In genomic region chr10:34183397-34183796, GRCh38 we compare ENCODE assay signal across 29 cellular contexts.
"Had no signal": no experiment of that assay in that cellular context is flagged by ENCODE, and none has a peak within 500 bp of the region (broad histone marks: within the 10 kb centered on the region; RNA-seq: fewer than 3 reads in every experiment).

No MANE protein-coding gene starts in this region.

- H3K36me3 Mint-ChIP-seq: activated naive CD4-positive, alpha-beta T cell treated with anti-CD3 and anti-CD28 coated beads, Interleukin-2, amount 10 ng/mL, durations not matched to agents 7 days and 5 days; activated naive CD8-positive, alpha-beta T cell treated with anti-CD3 and anti-CD28 coated beads, Interleukin-2, amount 10 ng/mL, durations not matched to agents 7 days and 5 days; brain; stimulated activated memory B cell treated with anti-CD40 and anti-IgM and Interleukin-4, amounts not matched to agents 10 μg/mL and 1 μg/mL and 100 μg/mL, for 72 hours had no signal

- H3K36me3 ChIP-seq: ascending aorta, cardiac muscle cell, colonic mucosa, gastrocnemius medialis, left lung, lower lobe of right lung, right atrium auricular region, upper lobe of left lung, vagina had no signal

- H3K4me3 Mint-ChIP-seq: activated naive CD4-positive, alpha-beta T cell treated with anti-CD3 and anti-CD28 coated beads, Interleukin-2, amount 10 ng/mL, durations not matched to agents 7 days and 5 days; activated naive CD8-positive, alpha-beta T cell treated with anti-CD3 and anti-CD28 coated beads, Interleukin-2, amount 10 ng/mL, durations not matched to agents 7 days and 5 days; stimulated activated memory B cell treated with anti-CD40 and anti-IgM and Interleukin-4, amounts not matched to agents 10 μg/mL and 1 μg/mL and 100 μg/mL, for 72 hours; stimulated activated naive CD8-positive, alpha-beta T cell treated with anti-CD3 and anti-CD28 coated beads, Interleukin-15, amount 100 ng/mL, for 72 hours had no signal

- H3K27me3 ChIP-seq: ascending aorta, cardiac muscle cell, colonic mucosa, gastrocnemius medialis, hepatocyte, left lung, right atrium auricular region, upper lobe of left lung, vagina had no signal

- H3K27me3 Mint-ChIP-seq: activated naive CD8-positive, alpha-beta T cell treated with anti-CD3 and anti-CD28 coated beads, Interleukin-2, amount 10 ng/mL, durations not matched to agents 7 days and 5 days; stimulated activated memory B cell treated with anti-CD40 and anti-IgM and Interleukin-4, amounts not matched to agents 10 μg/mL and 1 μg/mL and 100 μg/mL, for 72 hours had no signal

- H3K4me1 Mint-ChIP-seq: activated naive CD4-positive, alpha-beta T cell treated with anti-CD3 and anti-CD28 coated beads, Interleukin-2, amount 10 ng/mL, durations not matched to agents 7 days and 5 days; activated naive CD8-positive, alpha-beta T cell treated with anti-CD3 and anti-CD28 coated beads, Interleukin-2, amount 10 ng/mL, durations not matched to agents 7 days and 5 days; stimulated activated memory B cell treated with anti-CD40 and anti-IgM and Interleukin-4, amounts not matched to agents 10 μg/mL and 1 μg/mL and 100 μg/mL, for 72 hours; stimulated activated naive CD8-positive, alpha-beta T cell treated with anti-CD3 and anti-CD28 coated beads, Interleukin-15, amount 100 ng/mL, for 72 hours had no signal

- H3K4me1 ChIP-seq: colonic mucosa, parathyroid adenoma, vagina had no signal

- H3K9me3 Mint-ChIP-seq: activated naive CD4-positive, alpha-beta T cell treated with anti-CD3 and anti-CD28 coated beads, Interleukin-2, amount 10 ng/mL, durations not matched to agents 7 days and 5 days; activated naive CD8-positive, alpha-beta T cell treated with anti-CD3 and anti-CD28 coated beads, Interleukin-2, amount 10 ng/mL, durations not matched to agents 7 days and 5 days; stimulated activated memory B cell treated with anti-CD40 and anti-IgM and Interleukin-4, amounts not matched to agents 10 μg/mL and 1 μg/mL and 100 μg/mL, for 72 hours; stimulated activated naive CD8-positive, alpha-beta T cell treated with anti-CD3 and anti-CD28 coated beads, Interleukin-15, amount 100 ng/mL, for 72 hours had no signal

- H3K4me3 ChIP-seq: ascending aorta, cardiac muscle cell, colonic mucosa, gastrocnemius medialis, hepatocyte, left lung, lower lobe of right lung, right atrium auricular region, smooth muscle cell, upper lobe of left lung, vagina had no signal

- H3K9ac ChIP-seq: parathyroid adenoma had no signal

- ATAC-seq: gastrocnemius medialis; left lung; lower lobe of right lung; stimulated activated memory B cell treated with anti-CD40 and anti-IgM and Interleukin-4, amounts not matched to agents 10 μg/mL and 1 μg/mL and 100 μg/mL, for 72 hours; stimulated activated naive CD8-positive, alpha-beta T cell treated with anti-CD3 and anti-CD28 coated beads, Interleukin-15, amount 100 ng/mL, for 72 hours had no signal

- H3K27ac Mint-ChIP-seq: activated naive CD4-positive, alpha-beta T cell treated with anti-CD3 and anti-CD28 coated beads, Interleukin-2, amount 10 ng/mL, durations not matched to agents 7 days and 5 days; activated naive CD8-positive, alpha-beta T cell treated with anti-CD3 and anti-CD28 coated beads, Interleukin-2, amount 10 ng/mL, durations not matched to agents 7 days and 5 days; stimulated activated memory B cell treated with anti-CD40 and anti-IgM and Interleukin-4, amounts not matched to agents 10 μg/mL and 1 μg/mL and 100 μg/mL, for 72 hours; stimulated activated naive CD8-positive, alpha-beta T cell treated with anti-CD3 and anti-CD28 coated beads, Interleukin-15, amount 100 ng/mL, for 72 hours had no signal

- DNase-seq: activated CD4-positive, alpha-beta T cell treated with anti-CD3 and anti-CD28 coated beads for 48 hours; activated CD4-positive, alpha-beta T cell treated with anti-CD3 and anti-CD28 coated beads, Interleukin-2, amount 50 U/mL, for 48 hours; activated CD8-positive, alpha-beta memory T cell treated with anti-CD3 and anti-CD28 coated beads for 24 hours; activated effector memory CD4-positive, alpha-beta T cell treated with anti-CD3 and anti-CD28 coated beads, Interleukin-2, amount 50 U/mL, for 16 hours; activated naive CD4-positive, alpha-beta T cell treated with anti-CD3 and anti-CD28 coated beads, Interleukin-2, amount 10 ng/mL, durations not matched to agents 7 days and 5 days; activated naive CD8-positive, alpha-beta T cell treated with anti-CD3 and anti-CD28 coated beads, Interleukin-2, amount 10 ng/mL, durations not matched to agents 7 days and 5 days; cerebellar nuclear complex; colonic mucosa; effector CD8-positive, alpha-beta T cell; erythroblast; gastrocnemius medialis; glutamatergic neuron; left lung; lower lobe of right lung; stimulated activated CD4-positive, alpha-beta T cell treated with anti-CD3 and anti-CD28 coated beads, Interleukin-1b, Interleukin-23, amount 100 ng/mL, for 48 hours; stimulated activated CD4-positive, alpha-beta T cell treated with anti-CD3 and anti-CD28 coated beads, Interleukin-4, amount 100 ng/mL, for 4 hours; stimulated activated CD8-positive, alpha-beta memory T cell treated with anti-CD3 and anti-CD28 coated beads, Interleukin-4, amount 100 ng/mL, for 48 hours; stimulated activated naive CD8-positive, alpha-beta T cell treated with anti-CD3 and anti-CD28 coated beads, Interleukin-15, amount 100 ng/mL, for 72 hours; substantia nigra; upper lobe of left lung had no signal

- H3K27ac ChIP-seq: ascending aorta, cardiac muscle cell, colonic mucosa, gastrocnemius medialis, left lung, lower lobe of right lung, parathyroid adenoma, right atrium auricular region, upper lobe of left lung, vagina had no signal

- H3K9me3 ChIP-seq: ascending aorta, colonic mucosa, gastrocnemius medialis, left lung, lower lobe of right lung, right atrium auricular region, upper lobe of left lung, vagina had no signal
